In the genomic region with DNA sequence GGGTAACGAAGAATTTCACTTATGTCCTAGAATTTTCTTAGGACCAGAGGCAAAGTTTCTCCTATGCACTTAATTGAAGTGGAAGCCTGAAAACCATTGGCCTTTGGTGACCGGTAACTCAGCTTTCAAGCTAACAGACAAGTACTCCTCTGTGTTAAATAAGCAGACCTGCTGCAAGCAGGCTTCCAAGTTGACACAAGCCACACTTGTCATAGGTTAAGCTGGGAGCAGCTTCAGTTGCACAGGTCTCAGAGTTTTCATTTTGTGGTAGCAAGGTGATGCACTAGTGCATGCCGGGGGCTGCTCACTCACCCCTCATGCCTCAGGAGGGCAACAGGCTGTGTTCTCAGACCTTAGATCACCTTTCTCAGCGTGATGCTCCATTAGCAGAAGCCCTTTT, we compare ENCODE assay signal across 6 cellular contexts.
"Had no signal": no experiment of that assay in that cellular context is flagged by ENCODE, and none has a peak within 500 bp of the region (broad histone marks: within the 10 kb centered on the region; RNA-seq: fewer than 3 reads in every experiment).

No MANE protein-coding gene starts in this region.

- H3K36me3 ChIP-seq: HAP-1 had no signal

- H3K9me3 ChIP-seq: HAP-1 had no signal

- DNase-seq: GM23248, GOT3, H7, HFFc6 had no signal

- H3K4me1 ChIP-seq: HAP-1 had no signal

- H3K27ac ChIP-seq: GM23248, HL-60 had no signal

- H3K9ac ChIP-seq: GM23248 had no signal

- H2AFZ ChIP-seq: GM23248 had no signal

- H3K4me3 ChIP-seq: GM23248, HAP-1 had no signal
